12 cellular contexts compared by ENCODE assay signal in the genomic region with DNA sequence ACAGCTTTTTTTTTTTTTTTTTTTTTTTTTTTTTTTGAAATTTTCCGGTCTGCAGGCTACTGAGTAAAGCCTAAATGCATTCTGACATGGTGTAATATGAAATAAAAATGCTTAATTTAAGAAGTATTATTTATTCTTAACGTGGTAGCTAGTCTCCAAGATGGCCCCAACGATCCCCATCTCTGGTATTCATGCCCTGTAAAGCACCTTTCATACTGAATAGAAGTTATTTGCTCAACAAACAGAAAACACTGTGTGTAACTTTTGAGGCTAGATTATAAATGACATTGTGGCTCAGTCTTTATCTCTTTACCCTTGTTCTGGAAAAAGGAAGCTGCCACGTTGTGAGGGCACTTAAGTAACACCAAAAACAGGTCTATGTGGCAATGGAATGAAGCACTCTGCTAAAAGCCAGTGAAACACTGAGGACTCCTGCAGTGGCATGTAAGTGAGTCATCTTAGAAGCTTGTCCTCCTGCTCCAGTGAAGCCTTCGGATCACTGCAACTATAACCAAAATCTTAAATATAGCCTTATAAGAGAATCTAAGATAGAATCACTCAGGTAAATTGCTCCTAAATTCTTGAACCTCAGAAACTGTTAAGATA.
DNase-seq lines count a peak whose midpoint lies in the region; ATAC-seq and TF ChIP-seq lines count a peak whose summit lies in the region.
"Had no signal": no experiment of that assay in that cellular context is flagged by ENCODE, and none has a peak within 500 bp of the region (broad histone marks: within the 10 kb centered on the region; RNA-seq: fewer than 3 reads in every experiment).

No MANE protein-coding gene starts in this region.

- peaks cover 10% of the 10 kb centered on the region; the same call in 1 of the 2 replicates for H3F3A ChIP-seq in PC-9 (ENCODE audit: insufficient read depth, low read depth)

- H3K9me2 ChIP-seq in PC-9 (ENCODE audit: insufficient read depth) = peaks cover 2% of the 10 kb centered on the region; the same call in 1 of the 2 replicates

- DNase-seq in DMS53 (lab: John Stamatoyannopoulos, UW) (peak; percentile 26), DMS53 treated with DMSO at 0.1 percent for 48 hours (lab: John Stamatoyannopoulos, UW; ENCODE audit: unreplicated experiment) (no peak), PC-9 (peak; percentile 32 to 82), epithelial cell of proximal tubule (ENCODE audit: low read depth) (peak; percentile 75), skeletal muscle cell (ENCODE audit: low read depth) (peak; percentile 76), head of caudate nucleus (no peak)
- DNase-seq: effector CD8-positive, alpha-beta T cell had no signal

- no peak overlapping the region for H2AFZ ChIP-seq in PC-9

- CTCF ChIA-PET in PC-9 (lab: Charles Lee) = no interaction called here

- ATAC-seq in GM18867 (IDR thresholded peaks at IDR 0.05; ENCODE audit: unreplicated experiment) (no peak), HG03159 (IDR thresholded peaks at IDR 0.05; ENCODE audit: unreplicated experiment) (no peak)
- ATAC-seq: K562 had no signal

- no peaks in the 10 kb centered on the region for H3K79me2 ChIP-seq in PC-9 (ENCODE audit: low read depth)

- H3K4me2 ChIP-seq in PC-9 = no peak overlapping the region

- H3K36me3 ChIP-seq in PC-9 (ENCODE audit: low read depth) = peaks cover 5% of the 10 kb centered on the region; the same call in 1 of the 2 replicates

- no TSS peak for BruUV-seq in PC-9 (replicated peaks; lab: Mats Ljungman, UMichigan)

- no peak for TF ChIP-seq CTCF in PC-9 (conservative IDR thresholded peaks at IDR 0.05)
- TF ChIP-seq CTCF in epithelial cell of proximal tubule (conservative IDR thresholded peaks at IDR 0.05; ENCODE audit: low read depth, low read length) = no peak

- POLR2A ChIA-PET in PC-9 (lab: Charles Lee; ENCODE audit: unreplicated experiment) = no interaction called here

- H3K4me3 ChIP-seq in PC-9 = no peak overlapping the region
- H3K4me3 ChIP-seq in epithelial cell of proximal tubule (ENCODE audit: low read depth, low read length) = no peak overlapping the region
- H3K4me3 ChIP-seq in skeletal muscle cell (ENCODE audit: low read depth, low read length) = no peak overlapping the region
- H3K4me3 ChIP-seq: K562, SK-N-MC had no signal

- H4K20me1 ChIP-seq in PC-9 (ENCODE audit: insufficient read depth) = no peaks in the 10 kb centered on the region

- H3K27me3 ChIP-seq in PC-9 (ENCODE audit: insufficient read depth, low read depth) = no peaks in the 10 kb centered on the region

- H3K9me3 ChIP-seq in PC-9 (ENCODE audit: insufficient read depth, low read depth) = no peaks in the 10 kb centered on the region

- H3K4me1 ChIP-seq in PC-9 (replicated peaks; ENCODE audit: insufficient read depth) = peaks cover 10% of the 10 kb centered on the region

- H3K27ac ChIP-seq in PC-9 = peak overlapping the region; percentile 36
- H3K27ac ChIP-seq: 22Rv1, SK-N-MC had no signal

- intact Hi-C loops in PC-9 (cut with micrococcal nuclease; ENCODE audit: unreplicated experiment) (no loop called here), head of caudate nucleus (cut with DNase I) (no loop called here)

Comparison
In these comparisons a context has a peak if more than half of its experiments do, and no peak if none do; other contexts are left out.
1. DNase-seq: peak in DMS53 (single experiment), PC-9 (2 of 2), epithelial cell of proximal tubule (single experiment) and skeletal muscle cell (single experiment); none in DMS53 treated with DMSO at 0.1 percent for 48 hours (single experiment) and head of caudate nucleus (0 of 42).